26 cellular contexts compared by ENCODE assay signal in the genomic region with DNA sequence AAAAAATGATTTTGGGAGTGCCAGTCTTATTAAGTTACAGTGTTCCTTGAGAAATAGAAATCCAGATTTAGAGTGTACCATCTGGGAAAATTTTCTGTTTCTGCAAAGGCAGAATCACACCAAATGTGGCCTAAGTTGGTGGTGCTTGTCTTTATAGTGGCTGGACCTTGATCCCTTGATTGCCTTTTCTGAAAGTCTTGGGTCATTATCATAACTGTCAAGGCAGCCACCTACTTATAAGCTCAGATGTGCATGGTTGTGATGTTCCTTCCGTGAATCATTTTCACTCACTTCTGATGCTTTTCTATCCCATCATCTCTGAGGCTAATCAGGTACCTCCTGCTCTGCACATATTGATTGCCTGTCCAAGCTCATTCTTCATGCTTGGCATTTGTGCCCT. TPM values are rescaled to one million over a fixed set of nuclear protein-coding genes. Genes with fewer than 3 reads are reported as not detected.
A peak's percentile ranks its signal among the peaks of the same experiment; 100 is the strongest.
DNase-seq lines count a peak whose midpoint lies in the region; ATAC-seq, FAIRE-seq and TF ChIP-seq lines count a peak whose summit lies in the region.
"Had no signal": no experiment of that assay in that cellular context is flagged by ENCODE, and none has a peak within 500 bp of the region (broad histone marks: within the 10 kb centered on the region; RNA-seq: fewer than 3 reads in every experiment).

No MANE protein-coding gene starts in this region.

- DNase-seq in left colon (no peak), psoas muscle (no peak), small intestine (peak; percentile 25), OCI-M1 (lab: John Stamatoyannopoulos, UW) (no peak)
- no peak for DNase-seq in activated CD8-positive, alpha-beta memory T cell treated with anti-CD3 and anti-CD28 coated beads for 24 hours
- DNase-seq: 8988T; ACHN; BE2C; C1 segment of cervical spinal cord; CD4-positive, alpha-beta memory T cell; CD4-positive, CD25-positive, alpha-beta regulatory T cell; CD8-positive, alpha-beta memory T cell; COR-L47; DMS 273 treated with DMSO at 0.1 percent for 48 hours; DMS153; DMS53; DMS79; DND-41; EL; GDM1 had no signal

- no peak for FAIRE-seq in small intestine (lab: Jason Lieb, UNC)
- FAIRE-seq: A204.1, GM12878, GM12892, GM18507 had no signal

- ATAC-seq in left colon: peak; percentile 92
- no peak for ATAC-seq in psoas muscle
- no peak for ATAC-seq in HG03469 (IDR thresholded peaks at IDR 0.05; ENCODE audit: unreplicated experiment)
- ATAC-seq: GM12878 had no signal

- no peak for TF ChIP-seq CTCF in psoas muscle (IDR thresholded peaks at IDR 0.05)

- H3K9me3 ChIP-seq in psoas muscle: no peaks in the 10 kb centered on the region
- no peaks in the 10 kb centered on the region for H3K9me3 ChIP-seq in small intestine (ENCODE audit: control insufficient read depth, low read depth)
- H3K9me3 ChIP-seq: BE2C, BLaER1 had no signal

- H3K36me3 ChIP-seq in psoas muscle (ENCODE audit: insufficient read depth in 1 of 2, low read depth in 1 of 2): peaks cover 0 to 7% of the 10 kb centered on the region in 2 donors
- H3K36me3 ChIP-seq in small intestine (ENCODE audit: control insufficient read depth in 2 of 2, insufficient read depth in 2 of 2, low read length in 2 of 2): no peaks in the 10 kb centered on the region
- H3K36me3 ChIP-seq: BE2C, BLaER1 had no signal

- H3K4me3 ChIP-seq in psoas muscle (no peak overlapping the region), small intestine (ENCODE audit: low read depth in 1 of 2, low read length in 2 of 2) (no peak overlapping the region)
- H3K4me3 ChIP-seq: BLaER1, GM12878 had no signal

- intact Hi-C loops in left colon (cut with DNase I, micrococcal nuclease): loop anchor here (5.0 to 10.0 kb wide), 2 partner anchors 415 to 417 kb away; no protein-coding TSS in a partner anchor
- intact Hi-C loops in psoas muscle (cut with DNase I): loop anchor here (2.0 to 10.0 kb wide), 3 partner anchors 19 to 497 kb away; partner anchors contain the start of gene NIT2 (in 1 of the 2)

- peaks cover 10% of the 10 kb centered on the region for H3K4me1 ChIP-seq in psoas muscle
- H3K4me1 ChIP-seq in small intestine (ENCODE audit: control insufficient read depth in 2 of 2, insufficient read depth in 1 of 2, low read depth in 1 of 2, low read length in 1 of 2): peaks cover 4 to 9% of the 10 kb centered on the region in 2 donors
- H3K4me1 ChIP-seq: BE2C, BLaER1 had no signal

- H3K27me3 ChIP-seq in psoas muscle (ENCODE audit: insufficient read depth in 3 of 3, low read length in 2 of 3) (no peaks in the 10 kb centered on the region), small intestine (ENCODE audit: control insufficient read depth in 2 of 2, insufficient read depth in 2 of 2, low read length in 2 of 2) (no peaks in the 10 kb centered on the region)
- H3K27me3 ChIP-seq: BE2C, BLaER1 had no signal

- peak overlapping the region; percentile 43 for H3K27ac ChIP-seq in psoas muscle
- no peak overlapping the region for H3K27ac ChIP-seq in small intestine (ENCODE audit: low read depth in 1 of 2, low read length in 1 of 2)
- H3K27ac ChIP-seq: BLaER1 had no signal

- 90 to 100% (median 97%) methylated on average over 1 of the region's 1 CpG for WGBS in psoas muscle, 3 donors
- 21 to 63% (median 43%) methylated on average over 1 of the region's 1 CpG for WGBS in small intestine, 3 donors

RNA-seq across cellular contexts. Expression of gene CMSS1, which starts 20.1 kb away (rescaled TPM):
- total RNA-seq in left colon (1 to 10 TPM; 8.2 to 9.5 TPM), psoas muscle (100 to 1,000 TPM in 1 of 4 donors, 10 to 100 TPM in 3; 18.4 to 174 (median 56.1) TPM)
- polyA plus RNA-seq in psoas muscle (10 to 100 TPM; 51.4 to 85.6 (median 58.8) TPM), small intestine (10 to 100 TPM in 1 of 3 donors, 1 to 10 TPM in 2; 1.6 to 24.0 (median 6.2) TPM)
